ENCODE assay signal across 1 cellular context in genomic region chr11:110565344-110565684, GRCh38.
A peak's percentile ranks its signal among the peaks of the same experiment; 100 is the strongest.
TF ChIP-seq lines count a peak whose summit lies in the region.

No MANE protein-coding gene starts in this region.

TF ChIP-seq in HepG2, 621 proteins besides CTCF, POLR2A, EP300 and RAD21 (continued from another document):
- TF ChIP-seq ZNF609 (CRISPR knock-in tag; IDR thresholded peaks at IDR 0.05; ENCODE audit: borderline replicate concordance) = no peak
- no peak for TF ChIP-seq ADNP (CRISPR knock-in tag; IDR thresholded peaks at IDR 0.05)
- no peak for TF ChIP-seq ZNF512 (CRISPR knock-in tag; IDR thresholded peaks at IDR 0.05)
- TF ChIP-seq ZSCAN9 (CRISPR knock-in tag; IDR thresholded peaks at IDR 0.05; ENCODE audit: borderline replicate concordance) = no peak
- TF ChIP-seq TCF7 (IDR thresholded peaks at IDR 0.05; ENCODE audit: low read depth) = no peak
- peak; percentile 74 for TF ChIP-seq CEBPB (IDR thresholded peaks at IDR 0.05; ENCODE audit: borderline replicate concordance, low read depth, low read length)
- TF ChIP-seq ZNF121 (CRISPR knock-in tag; IDR thresholded peaks at IDR 0.05) = no peak
- TF ChIP-seq CEBPG (CRISPR knock-in tag; IDR thresholded peaks at IDR 0.05) = 0 out of 2 replicates have a peak, but pooled peaks have one; percentile 13
- TF ChIP-seq MIER2 (CRISPR knock-in tag; IDR thresholded peaks at IDR 0.05) = no peak
- no peak for TF ChIP-seq SUZ12 (IDR thresholded peaks at IDR 0.05; ENCODE audit: low read depth, low read length)
- no peak for TF ChIP-seq POLR2G (IDR thresholded peaks at IDR 0.05; ENCODE audit: low read depth, low read length)
- no peak for TF ChIP-seq MAF1 (CRISPR knock-in tag; IDR thresholded peaks at IDR 0.05; ENCODE audit: borderline replicate concordance)
